ENCODE assay signal across 21 cellular contexts in genomic region chr4:55018521-55018920, GRCh38.
DNase-seq lines count a peak whose midpoint lies in the region; ATAC-seq and TF ChIP-seq lines count a peak whose summit lies in the region.
"Had no signal": no experiment of that assay in that cellular context is flagged by ENCODE, and none has a peak within 500 bp of the region (broad histone marks: within the 10 kb centered on the region; RNA-seq: fewer than 3 reads in every experiment).

No MANE protein-coding gene starts in this region.

- H2AFZ ChIP-seq in mammary epithelial cell (ENCODE audit: low read depth, low read length) (no peak overlapping the region), hepatocyte (no peak overlapping the region)

- H3K9me3 ChIP-seq in mammary epithelial cell (replicated peaks; ENCODE audit: insufficient read depth, low read length) (no peaks in the 10 kb centered on the region), hepatocyte (ENCODE audit: low read depth) (no peaks in the 10 kb centered on the region)
- H3K9me3 ChIP-seq: BLaER1 treated with 17β-estradiol and CSF1 and Interleukin-3, amounts not matched to agents 10 nM and 100 nM; MG63; Peyer's patch; SK-N-SH had no signal

- CTCF ChIA-PET in mammary epithelial cell (lab: Charles Lee; ENCODE audit: low non-redundant PET): interaction anchor here (0.6 to 0.7 kb wide), 2 partner anchors 10 to 15 kb away, joined by 3 to 4 read pairs; no protein-coding TSS in a partner anchor

- no peak overlapping the region for H3K9ac ChIP-seq in mammary epithelial cell (ENCODE audit: insufficient read depth, low read length)
- H3K9ac ChIP-seq: BLaER1 treated with 17β-estradiol and CSF1 and Interleukin-3, amounts not matched to agents 10 nM and 100 nM; SK-N-SH had no signal

- H3K9me2 ChIP-seq in hepatocyte (replicated peaks; ENCODE audit: insufficient read depth): no peaks in the 10 kb centered on the region
- H3K9me2 ChIP-seq: SK-N-SH had no signal

- H3K36me3 ChIP-seq in mammary epithelial cell (ENCODE audit: insufficient read depth, low read length) (no peaks in the 10 kb centered on the region), hepatocyte (replicated peaks; ENCODE audit: insufficient read depth, low read depth) (no peaks in the 10 kb centered on the region)
- H3K36me3 ChIP-seq: BLaER1 treated with 17β-estradiol and CSF1 and Interleukin-3, amounts not matched to agents 10 nM and 100 nM; MG63; Peyer's patch had no signal

- H3K27ac Mint-ChIP-seq in activated naive CD4-positive, alpha-beta T cell treated with anti-CD3 and anti-CD28 coated beads, Interleukin-2, amount 50 U/mL, for 72 hours: no peak overlapping the region

- H3K4me2 ChIP-seq in mammary epithelial cell (ENCODE audit: insufficient read depth, low read depth, low read length) (peak overlapping the region; percentile 21), hepatocyte (no peak overlapping the region)
- H3K4me2 ChIP-seq: BLaER1 treated with 17β-estradiol and CSF1 and Interleukin-3, amounts not matched to agents 10 nM and 100 nM; SK-N-SH had no signal

- TF ChIP-seq CTCF in mammary epithelial cell (conservative IDR thresholded peaks at IDR 0.05 in 1 of 2, IDR thresholded peaks at IDR 0.05 in 1 of 2; ENCODE audit: extremely low read depth in 1 of 2, insufficient read depth in 1 of 2, low read depth in 1 of 2, low read length in 2 of 2) (no peak), hepatocyte (IDR thresholded peaks at IDR 0.05; ENCODE audit: poor library complexity) (no peak), omental fat pad (IDR thresholded peaks at IDR 0.05) (no peak)

- ATAC-seq in activated naive CD4-positive, alpha-beta T cell treated with anti-CD3 and anti-CD28 coated beads, Interleukin-2, amount 50 U/mL, for 72 hours: no peak
- ATAC-seq in omental fat pad (ENCODE audit: low FRiP score): no peak
- ATAC-seq in GM21723 (IDR thresholded peaks at IDR 0.05; ENCODE audit: unreplicated experiment): no peak
- ATAC-seq: Right ventricle myocardium inferior had no signal

- no TSS peak for BruUV-seq in mammary epithelial cell (replicated peaks; lab: Mats Ljungman, UMichigan)

- H4K20me1 ChIP-seq in mammary epithelial cell (ENCODE audit: insufficient read depth, low read length) (no peaks in the 10 kb centered on the region), hepatocyte (ENCODE audit: insufficient read depth, poor library complexity, severe bottlenecking) (no peaks in the 10 kb centered on the region)
- H4K20me1 ChIP-seq: BLaER1 treated with 17β-estradiol and CSF1 and Interleukin-3, amounts not matched to agents 10 nM and 100 nM had no signal

- dilution Hi-C loops in mammary epithelial cell (cut with HindIII; ENCODE audit: low sequenced_read_pairs): no loop called here

- intact Hi-C loops in mammary epithelial cell (cut with micrococcal nuclease): loop anchor here (10.0 kb wide), 1 partner anchor 106 kb away; the partner anchor contains the start of gene KDR

- H3K79me2 ChIP-seq in mammary epithelial cell (ENCODE audit: insufficient read depth, low read length) (no peaks in the 10 kb centered on the region), hepatocyte (no peaks in the 10 kb centered on the region)

- H3K27me3 ChIP-seq in mammary epithelial cell (ENCODE audit: insufficient read depth, low read length) (no peaks in the 10 kb centered on the region), hepatocyte (no peaks in the 10 kb centered on the region)
- H3K27me3 ChIP-seq: BLaER1 treated with 17β-estradiol and CSF1 and Interleukin-3, amounts not matched to agents 10 nM and 100 nM; MG63; Peyer's patch had no signal

- 41% methylated on average over 2 of the region's 2 CpGs for WGBS in mammary epithelial cell (ENCODE audit: low coverage, missing lambda C conversion rate)
- WGBS in hepatocyte (ENCODE audit: low lambda C conversion rate, missing lambda C conversion rate): 63% methylated on average over 2 of the region's 2 CpGs

- peak; percentile 17 for DNase-seq in ELR (ENCODE audit: low read depth)
- peak; percentile 22 for DNase-seq in HS-5 (ENCODE audit: low read depth)
- peak; percentile 36 for DNase-seq in mammary epithelial cell
- no peak for DNase-seq in hepatocyte (ENCODE audit: low spot score)
- DNase-seq in foreskin melanocyte: no peak
- DNase-seq in activated naive CD4-positive, alpha-beta T cell treated with anti-CD3 and anti-CD28 coated beads, Interleukin-2, amount 50 U/mL, for 72 hours (ENCODE audit: low spot score in 2 of 2): no peak
- DNase-seq in omental fat pad (ENCODE audit: low spot score): no peak
- DNase-seq: DMS79 treated with DMSO at 0.1 percent for 48 hours, GDM1, KG1, MG63, NCI-H1105, NCI-H1694, NCI-H2227 treated with DMSO at 0.1 percent for 48 hours, NCI-H524, Peyer's patch, SK-N-SH had no signal

- H3K36me3 Mint-ChIP-seq in activated naive CD4-positive, alpha-beta T cell treated with anti-CD3 and anti-CD28 coated beads, Interleukin-2, amount 50 U/mL, for 72 hours: no peaks in the 10 kb centered on the region

- H3K4me1 ChIP-seq in mammary epithelial cell (ENCODE audit: insufficient read depth, low read length) (peaks cover 19% of the 10 kb centered on the region), hepatocyte (ENCODE audit: insufficient read depth) (no peaks in the 10 kb centered on the region)
- H3K4me1 ChIP-seq: BLaER1 treated with 17β-estradiol and CSF1 and Interleukin-3, amounts not matched to agents 10 nM and 100 nM; Peyer's patch had no signal

- no peak overlapping the region for H3K27ac ChIP-seq in mammary epithelial cell (ENCODE audit: insufficient read depth, low read depth, low read length)
- H3K27ac ChIP-seq in hepatocyte: peak overlapping the region; percentile 28
- H3K27ac ChIP-seq: BLaER1 treated with 17β-estradiol and CSF1 and Interleukin-3, amounts not matched to agents 10 nM and 100 nM; Peyer's patch had no signal

- in situ Hi-C loops in mammary epithelial cell (cut with MboI; ENCODE audit: low sequenced_read_pairs in 2 of 2): no loop called here

- no peak overlapping the region for H3K4me3 ChIP-seq in mammary epithelial cell (replicated peaks in 1 of 3; ENCODE audit: insufficient read depth in 1 of 3, low read depth in 2 of 3, low read length in 3 of 3)
- no peak overlapping the region for H3K4me3 ChIP-seq in hepatocyte
- H3K4me3 ChIP-seq: BLaER1 treated with 17β-estradiol and CSF1 and Interleukin-3, amounts not matched to agents 10 nM and 100 nM; GM12878; MG63; Peyer's patch had no signal

- peaks cover 0 to 5% of the 10 kb centered on the region in 2 donors for H3K9me3 Mint-ChIP-seq in activated naive CD4-positive, alpha-beta T cell treated with anti-CD3 and anti-CD28 coated beads, Interleukin-2, amount 50 U/mL, for 72 hours

Comparison
In these comparisons a context has a peak if more than half of its experiments do, and no peak if none do; other contexts are left out.
1. DNase-seq: peak in ELR (single experiment), HS-5 (single experiment) and mammary epithelial cell (single experiment); none in hepatocyte (single experiment), foreskin melanocyte (single experiment), activated naive CD4-positive, alpha-beta T cell treated with anti-CD3 and anti-CD28 coated beads, Interleukin-2, amount 50 U/mL, for 72 hours (0 of 2) and omental fat pad (single experiment).